In the genomic region with DNA sequence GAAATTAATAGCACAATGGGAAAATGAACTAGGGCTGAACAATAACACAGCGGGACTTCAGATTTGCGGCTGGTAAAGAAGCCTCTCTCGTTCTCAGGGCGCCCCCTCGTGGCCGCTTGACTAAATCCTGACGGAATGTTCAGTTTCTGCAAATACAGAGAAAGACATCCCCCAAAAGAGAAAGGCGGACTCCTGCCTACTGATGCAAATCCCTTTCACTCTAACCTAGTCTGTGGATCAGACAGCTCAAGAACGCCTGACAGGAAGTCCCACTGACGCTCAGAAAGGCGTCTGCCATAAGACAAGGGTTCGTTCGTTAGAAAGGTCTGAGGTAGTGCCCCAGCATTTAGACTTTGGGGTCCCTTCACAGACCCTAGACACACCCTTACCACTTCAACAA, we compare ENCODE assay signal across 8 cellular contexts. TPM values are rescaled to one million over a fixed set of nuclear protein-coding genes. Genes with fewer than 3 reads are reported as not detected.
DNase-seq lines count a peak whose midpoint lies in the region; ATAC-seq and TF ChIP-seq lines count a peak whose summit lies in the region.

No MANE protein-coding gene starts in this region.

- H3K9me3 ChIP-seq in heart left ventricle (no peaks in the 10 kb centered on the region), tibial nerve (no peaks in the 10 kb centered on the region)

- H3K4me1 Mint-ChIP-seq in activated naive CD8-positive, alpha-beta T cell treated with anti-CD3 and anti-CD28 coated beads, Interleukin-2, amount 50 U/mL, for 24 hours: peaks cover 14% of the 10 kb centered on the region

- TF ChIP-seq CTCF in heart left ventricle (IDR thresholded peaks at IDR 0.05): peak; percentile 82 to 96 (median 89)
- TF ChIP-seq CTCF in tibial nerve (IDR thresholded peaks at IDR 0.05): peak; percentile 82 to 89 (median 85)

- H3K27ac Mint-ChIP-seq in activated naive CD8-positive, alpha-beta T cell treated with anti-CD3 and anti-CD28 coated beads, Interleukin-2, amount 50 U/mL, for 24 hours: no peak overlapping the region

- H3K27ac ChIP-seq in heart left ventricle (peak overlapping the region; percentile 95 to 100 (median 97)), tibial nerve (peak overlapping the region; percentile 15 to 97 (median 88))

- H3K4me3 ChIP-seq in heart left ventricle: peak overlapping the region; percentile 73 to 96 (median 90)
- peak overlapping the region; percentile 56 to 89 (median 62) for H3K4me3 ChIP-seq in tibial nerve

- TF ChIP-seq EP300 in tibial nerve (IDR thresholded peaks at IDR 0.05): peak; percentile 37 to 71

- no peak for ATAC-seq in activated naive CD8-positive, alpha-beta T cell treated with anti-CD3 and anti-CD28 coated beads, Interleukin-2, amount 50 U/mL, for 24 hours
- ATAC-seq in heart left ventricle (peak in 2 of 4 donors; percentile 10 to 47), HG03097 (IDR thresholded peaks at IDR 0.05; ENCODE audit: low FRiP score, unreplicated experiment) (no peak)

- 1 to 3% (median 2%) methylated on average over 13 of the region's 13 CpGs for WGBS in heart left ventricle, 4 donors
- 1% methylated on average over 13 of the region's 13 CpGs for WGBS in tibial nerve, 2 donors

- H3K9me3 Mint-ChIP-seq in activated naive CD8-positive, alpha-beta T cell treated with anti-CD3 and anti-CD28 coated beads, Interleukin-2, amount 50 U/mL, for 24 hours: no peaks in the 10 kb centered on the region

- intact Hi-C loops in heart left ventricle (cut with DNase I): loop anchor here (1.0 to 10.0 kb wide), 23 partner anchors 44 to 716 kb away; no protein-coding TSS in a partner anchor

- H3K36me3 ChIP-seq in heart left ventricle (no peaks in the 10 kb centered on the region), tibial nerve (no peaks in the 10 kb centered on the region)

- no peaks in the 10 kb centered on the region for H3K36me3 Mint-ChIP-seq in activated naive CD8-positive, alpha-beta T cell treated with anti-CD3 and anti-CD28 coated beads, Interleukin-2, amount 50 U/mL, for 24 hours (ENCODE audit: low read depth)

- H3K27me3 ChIP-seq in heart left ventricle (peaks cover 0 to 33% (median 0%) of the 10 kb centered on the region in 9 donors), tibial nerve (no peaks in the 10 kb centered on the region)

- peaks cover 3 to 67% (median 50%) of the 10 kb centered on the region in 12 donors for H3K4me1 ChIP-seq in heart left ventricle
- peaks cover 0 to 82% (median 21%) of the 10 kb centered on the region in 4 donors for H3K4me1 ChIP-seq in tibial nerve

- no peak overlapping the region for H3K4me3 Mint-ChIP-seq in activated naive CD8-positive, alpha-beta T cell treated with anti-CD3 and anti-CD28 coated beads, Interleukin-2, amount 50 U/mL, for 24 hours

- DNase-seq in GM04504 (ENCODE audit: low read depth) (peak; percentile 77), NCI-H1048 (lab: John Stamatoyannopoulos, UW) (peak; percentile 15), SKM-1 (lab: John Stamatoyannopoulos, UW; ENCODE audit: unreplicated experiment) (peak; percentile 16), heart left ventricle (peak; percentile 87 to 92 (median 89)), pons (ENCODE audit: low spot score) (peak; percentile 95), tibial nerve (ENCODE audit: low spot score in 2 of 2) (peak; percentile 94 to 96)
- DNase-seq in activated naive CD8-positive, alpha-beta T cell treated with anti-CD3 and anti-CD28 coated beads, Interleukin-2, amount 50 U/mL, for 24 hours: peak; percentile 83

- H3K27me3 Mint-ChIP-seq in activated naive CD8-positive, alpha-beta T cell treated with anti-CD3 and anti-CD28 coated beads, Interleukin-2, amount 50 U/mL, for 24 hours: peaks cover 53% of the 10 kb centered on the region

- TF ChIP-seq POLR2A in heart left ventricle (IDR thresholded peaks at IDR 0.05) (peak in 1 of 2 donors; percentile 36), tibial nerve (IDR thresholded peaks at IDR 0.05) (peak in 1 of 2 donors; percentile 42)

RNA-seq across cellular contexts. Expression of gene NUAK1, which starts 2.5 kb away (rescaled TPM):
- total RNA-seq in heart left ventricle (10 to 100 TPM; 34.7 to 50.7 (median 39.8) TPM), tibial nerve (10 to 100 TPM; 32.0 to 47.9 (median 33.5) TPM)
- polyA plus RNA-seq in heart left ventricle: 10 to 100 TPM; 10.5 to 21.5 TPM

Comparison
In these comparisons a context has a peak if more than half of its experiments do, and no peak if none do; other contexts are left out.
1. DNase-seq: peak in every context shown above with its lines; median percentile 95 in pons; 95 in tibial nerve; 89 in heart left ventricle; 83 in activated naive CD8-positive, alpha-beta T cell treated with anti-CD3 and anti-CD28 coated beads, Interleukin-2, amount 50 U/mL, for 24 hours; 77 in GM04504; 16 in SKM-1; 15 in NCI-H1048.